Comparison of ENCODE assay signal across 8 cellular contexts in the genomic region with DNA sequence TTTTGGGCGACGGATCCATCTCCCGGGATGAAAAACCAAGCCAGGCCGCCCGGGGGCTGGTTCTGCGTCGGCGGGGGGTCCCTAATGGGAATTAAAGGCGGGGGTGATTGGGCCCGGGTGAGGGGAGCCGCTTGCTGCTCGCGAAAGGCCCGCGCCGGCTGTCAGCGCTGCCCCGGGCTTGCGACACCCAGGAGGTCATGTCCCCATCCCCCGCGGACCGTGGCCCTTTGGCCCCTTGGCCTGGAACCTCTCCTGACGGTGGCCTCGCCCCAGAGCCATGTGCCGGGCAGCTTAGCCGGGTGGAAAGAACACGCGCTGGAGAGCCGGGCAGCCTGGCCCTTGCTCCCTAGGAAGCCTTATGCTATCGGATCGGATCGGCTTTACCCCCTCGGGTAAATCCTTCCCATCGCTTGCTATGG. TPM values are rescaled to one million over a fixed set of nuclear protein-coding genes. Genes with fewer than 3 reads are reported as not detected.
DNase-seq lines count a peak whose midpoint lies in the region; ATAC-seq, FAIRE-seq and TF ChIP-seq lines count a peak whose summit lies in the region.
"Not testable (repeated sequence)": the region's sequence is repeated elsewhere in the genome, so short reads cannot be mapped to it uniquely, and the experiment has no call there.

No MANE protein-coding gene starts in this region.

- not testable (repeated sequence) for H3K9me3 Mint-ChIP-seq in activated naive CD4-positive, alpha-beta T cell treated with anti-CD3 and anti-CD28 coated beads, Interleukin-2, amount 10 ng/mL, durations not matched to agents 7 days and 5 days

- H3K27ac ChIP-seq in SK-N-MC = not testable (repeated sequence)
- H3K27ac ChIP-seq in epithelial cell of prostate (peak overlapping the region; percentile 60), HepG2 (ENCODE audit: extremely low read length, insufficient read depth, low read length) (peak overlapping the region; percentile 85), psoas muscle (peak overlapping the region; percentile 96), transverse colon (peak overlapping the region; percentile 92 to 99 (median 95))

- intact Hi-C loops in HepG2 (cut with micrococcal nuclease; ENCODE audit: unreplicated experiment); psoas muscle (cut with DNase I); transverse colon (cut with DNase I; ENCODE audit: low total_unique reads): not testable (repeated sequence)

- peak overlapping the region; percentile 73 for H3K4me2 ChIP-seq in HepG2 (ENCODE audit: low read depth, low read length)

- CTCF ChIA-PET in activated naive CD4-positive, alpha-beta T cell treated with anti-CD3 and anti-CD28 coated beads, Interleukin-2, amount 10 ng/mL, durations not matched to agents 7 days and 5 days (lab: Charles Lee); HepG2 (lab: Yijun Ruan, JAX; ENCODE audit: low intra/inter-chr PET ratio, low total read pairs): not testable (repeated sequence)

- not testable (repeated sequence) for TF ChIP-seq RAD21 in HepG2 (CRISPR knock-in tag; IDR thresholded peaks at IDR 0.05)

- H3K4me3 ChIP-seq in GM12864 (ENCODE audit: low read depth, low read length) (peak overlapping the region; percentile 64), SK-N-MC (peak overlapping the region; percentile 81), HepG2 (replicated peaks in 1 of 3; ENCODE audit: insufficient read depth in 1 of 3, low read depth in 2 of 3, low read length in 3 of 3) (peak overlapping the region; percentile 55 to 77 (median 63); a peak in 5 of 6 replicates), psoas muscle (peak overlapping the region; percentile 84), transverse colon (peak overlapping the region; percentile 68 to 85 (median 74))

- not testable (repeated sequence) for TF ChIP-seq CTCF in GM12864 (IDR thresholded peaks at IDR 0.05; ENCODE audit: low read depth, low read length, missing control alignments); HepG2 (CRISPR knock-in tag; IDR thresholded peaks at IDR 0.05); psoas muscle (IDR thresholded peaks at IDR 0.05); transverse colon (IDR thresholded peaks at IDR 0.05)

- H3K4me1 Mint-ChIP-seq in activated naive CD4-positive, alpha-beta T cell treated with anti-CD3 and anti-CD28 coated beads, Interleukin-2, amount 10 ng/mL, durations not matched to agents 7 days and 5 days = not testable (repeated sequence)

- H3K36me3 Mint-ChIP-seq in activated naive CD4-positive, alpha-beta T cell treated with anti-CD3 and anti-CD28 coated beads, Interleukin-2, amount 10 ng/mL, durations not matched to agents 7 days and 5 days = not testable (repeated sequence)

- peak overlapping the region; percentile 98 for H3K27ac Mint-ChIP-seq in activated naive CD4-positive, alpha-beta T cell treated with anti-CD3 and anti-CD28 coated beads, Interleukin-2, amount 10 ng/mL, durations not matched to agents 7 days and 5 days

- not testable (repeated sequence) for H3K27me3 ChIP-seq in HepG2 (ENCODE audit: control insufficient read depth in 1 of 2, insufficient read depth in 2 of 2, low read length in 2 of 2); psoas muscle (ENCODE audit: insufficient read depth in 3 of 3, low read length in 2 of 3); transverse colon

- peak overlapping the region; percentile 89 for H3K4me3 Mint-ChIP-seq in activated naive CD4-positive, alpha-beta T cell treated with anti-CD3 and anti-CD28 coated beads, Interleukin-2, amount 10 ng/mL, durations not matched to agents 7 days and 5 days

- H3K4me1 ChIP-seq in HepG2 (ENCODE audit: insufficient read depth, low read length); psoas muscle; transverse colon: not testable (repeated sequence)

- not testable (repeated sequence) for H3K79me2 ChIP-seq in HepG2 (ENCODE audit: insufficient read depth, low read length)

- not testable (repeated sequence) for H3K27me3 Mint-ChIP-seq in activated naive CD4-positive, alpha-beta T cell treated with anti-CD3 and anti-CD28 coated beads, Interleukin-2, amount 10 ng/mL, durations not matched to agents 7 days and 5 days

- not testable (repeated sequence) for H3K9me3 ChIP-seq in SK-N-MC (ENCODE audit: low read depth, low read length); HepG2 (ENCODE audit: low read length); psoas muscle; transverse colon

- DNase-seq in GM12864 (ENCODE audit: low read depth); SK-N-MC (ENCODE audit: low read depth, low spot score); epithelial cell of prostate (ENCODE audit: low read depth, low spot score); HepG2 (ENCODE audit: low spot score): not testable (repeated sequence)
- peak; percentile 47 for DNase-seq in activated naive CD4-positive, alpha-beta T cell treated with anti-CD3 and anti-CD28 coated beads, Interleukin-2, amount 10 ng/mL, durations not matched to agents 7 days and 5 days
- DNase-seq in psoas muscle (peak; percentile 55 to 78), transverse colon (peak; percentile 35)

- not testable (repeated sequence) for FAIRE-seq in HepG2 (lab: Jason Lieb, UNC)

- in situ Hi-C loops in HepG2 (cut with HindIII; ENCODE audit: extremely low pct_ligation_motif_present, low pct_unique_long_range_greater_than_20kb); transverse colon (cut with MboI; ENCODE audit: low pct_ligation_motif_present in 1 of 4, low pct_unique_long_range_greater_than_20kb in 1 of 4, low sequenced_read_pairs in 3 of 4): not testable (repeated sequence)

- TSS peak; percentile 97 for BruUV-seq in HepG2 (replicated peaks; lab: Mats Ljungman, UMichigan)

- not testable (repeated sequence) for H3K36me3 ChIP-seq in SK-N-MC (ENCODE audit: insufficient read depth, low read length); HepG2 (replicated peaks in 1 of 2; ENCODE audit: control insufficient read depth in 1 of 2, insufficient read depth in 2 of 2, low read length in 2 of 2); psoas muscle (ENCODE audit: insufficient read depth in 1 of 2, low read depth in 1 of 2); transverse colon

- not testable (repeated sequence) for TF ChIP-seq EP300 in HepG2 (IDR thresholded peaks at IDR 0.05; ENCODE audit: low read depth in 2 of 2, low read length in 2 of 2); HepG2 (CRISPR knock-in tag; IDR thresholded peaks at IDR 0.05; ENCODE audit: borderline replicate concordance); transverse colon (IDR thresholded peaks at IDR 0.05; ENCODE audit: low read depth)

- ATAC-seq in HG02885 (IDR thresholded peaks at IDR 0.05; ENCODE audit: poor library complexity, unreplicated experiment) (peak; percentile 10), HepG2 (peak; percentile 54), psoas muscle (peak; percentile 68 to 78 (median 72))

- H2AFZ ChIP-seq in HepG2 (ENCODE audit: low read length) = not testable (repeated sequence)

- 1% methylated on average over 8 of the region's 34 CpGs for WGBS in HepG2 (ENCODE audit: low lambda C conversion rate)
- WGBS in psoas muscle, 3 donors = 0 to 1% (median 1%) methylated on average over 8 to 9 of the region's 34 CpGs
- 0% methylated on average over 5 of the region's 34 CpGs; no CpG with 5 or more reads in 1 of the 2 donors for WGBS in transverse colon (ENCODE audit: low coverage in 1 of 2), 2 donors

- H3K9ac ChIP-seq in SK-N-MC (ENCODE audit: insufficient read length) (peak overlapping the region; percentile 60), HepG2 (ENCODE audit: insufficient read depth, low read depth, low read length) (peak overlapping the region; percentile 72)

- not testable (repeated sequence) for TF ChIP-seq POLR2A in HepG2 (IDR thresholded peaks at IDR 0.05; ENCODE audit: insufficient read depth in 1 of 2, low read depth in 2 of 2, low read length in 2 of 2); transverse colon (IDR thresholded peaks at IDR 0.05)

- not testable (repeated sequence) for H4K20me1 ChIP-seq in HepG2 (ENCODE audit: insufficient read depth, low read length)

- POLR2A ChIA-PET in HepG2 (lab: Yijun Ruan, JAX) = not testable (repeated sequence)

TF ChIP-seq in HepG2, 621 proteins besides CTCF, POLR2A, EP300 and RAD21 (continues in another document):
- TF ChIP-seq ZFX (CRISPR knock-in tag; IDR thresholded peaks at IDR 0.05; ENCODE audit: low read depth) = peak; percentile 63

RNA-seq across cellular contexts. Expression of gene PLGLB1, which starts 55.4 kb away (rescaled TPM):
- total RNA-seq in HepG2 (2016; rRNA removed; fragmentation: Illumina TruSeq; extraction: Trizol) = 0.20 TPM in 1 of 2 replicates, not detected in the other
- total RNA-seq in HepG2 (2016; cell fraction: cytosol; rRNA removed; fragmentation: Illumina TruSeq; extraction: Trizol; ENCODE audit: low read depth) = not detected in 2 replicates
- total RNA-seq in HepG2 (2016; cell fraction: insoluble cytoplasmic fraction; rRNA removed; fragmentation: Illumina TruSeq; extraction: Trizol) = 0.13 TPM in 1 of 2 replicates, not detected in the other
- total RNA-seq in HepG2 (2016; cell fraction: membrane; rRNA removed; fragmentation: Illumina TruSeq; extraction: Trizol) = 0.24 TPM in 1 of 2 replicates, not detected in the other
- total RNA-seq in HepG2 (2016; cell fraction: nucleus; rRNA removed; fragmentation: Illumina TruSeq; extraction: Trizol) = 0.53 and 0.85 TPM in 2 replicates
- polyA plus RNA-seq in HepG2 (2011; rRNA removed) = 0.20 and 0.26 TPM in 2 replicates
- 0.35 TPM in 1 of 2 replicates, not detected in the other for polyA plus RNA-seq in HepG2 (2011; cell fraction: cytosol; rRNA removed)
- 0.90 and 1.4 TPM in 2 replicates for polyA plus RNA-seq in HepG2 (2011; cell fraction: nucleus; rRNA removed)
- polyA plus RNA-seq in HepG2 (2012) = 0.33 and 0.60 TPM in 2 replicates
- polyA plus RNA-seq in HepG2 (2016; cell fraction: cytosol; fragmentation: Illumina TruSeq; extraction: Trizol; ENCODE audit: low read depth) = not detected in 2 replicates
- 0.23 TPM in 1 of 2 replicates, not detected in the other for polyA plus RNA-seq in HepG2 (2016; cell fraction: insoluble cytoplasmic fraction; fragmentation: Illumina TruSeq; extraction: Trizol; ENCODE audit: low read depth)
- polyA plus RNA-seq in HepG2 (2016; cell fraction: membrane; fragmentation: Illumina TruSeq; extraction: Trizol; ENCODE audit: low read depth) = not detected in 2 replicates
- polyA plus RNA-seq in HepG2 (2016; cell fraction: nucleus; fragmentation: Illumina TruSeq; extraction: Trizol; ENCODE audit: insufficient read depth, low read depth) = 0.70 and 1.8 TPM in 2 replicates
- polyA minus RNA-seq in HepG2 (2011; rRNA and poly(A)+ RNA removed; ENCODE audit: low replicate concordance) = 0.48 TPM in 1 of 2 replicates, not detected in the other
- not detected in 2 replicates for polyA minus RNA-seq in HepG2 (2011; cell fraction: cytosol; rRNA and poly(A)+ RNA removed)
- polyA minus RNA-seq in HepG2 (2011; cell fraction: nucleus; rRNA and poly(A)+ RNA removed) = 1.8 and 2.1 TPM in 2 replicates
- 1 to 10 TPM; 1.1 to 2.2 (median 1.3) TPM for total RNA-seq in psoas muscle
- 1 to 10 TPM in 2 of 3 donors, under 1 TPM in 1; 0.35 to 1.3 (median 1.2) TPM for polyA plus RNA-seq in psoas muscle
- 10 to 100 TPM in 1 of 4 donors, 1 to 10 TPM in 1, not detected in 2; 8.9 to 11.3 TPM for total RNA-seq in transverse colon

Comparison
In these comparisons a context has a peak if more than half of its experiments do, and no peak if none do; other contexts are left out.
1. ATAC-seq: peak in every context shown above with its lines; median percentile 72 in psoas muscle; 54 in HepG2; 10 in HG02885.